1 cellular context compared by ENCODE assay signal in genomic region chr18:79951545-79952456, GRCh38.
TF ChIP-seq lines count a peak whose summit lies in the region.

Gene SLC66A2, minus strand, starts transcription at chr18:79951653. Its CDS starts 727 bp downstream, at chr18:79950926.

TF ChIP-seq in K562, 482 proteins besides CTCF, POLR2A, EP300 and RAD21 (continued from another document and continues in another):
- no peak for TF ChIP-seq CHCHD3 (CRISPR knock-in tag; IDR thresholded peaks at IDR 0.05)
- no peak for TF ChIP-seq GTF2B (IDR thresholded peaks at IDR 0.05; ENCODE audit: extremely low read depth, insufficient read length)
- no peak for TF ChIP-seq PHB2 (IDR thresholded peaks at IDR 0.05; ENCODE audit: low read depth)
- no peak for TF ChIP-seq FOS (IDR thresholded peaks at IDR 0.05; ENCODE audit: extremely low read depth, insufficient read length)
- no peak for TF ChIP-seq ELK1 (CRISPR knock-in tag; IDR thresholded peaks at IDR 0.05)
- TF ChIP-seq ZNF77 (CRISPR knock-in tag; IDR thresholded peaks at IDR 0.05): no peak
- no peak for TF ChIP-seq POLR2AphosphoS5 (IDR thresholded peaks at IDR 0.05; ENCODE audit: control insufficient read depth, insufficient read depth, low read depth, low read length)
- TF ChIP-seq CTCFL (IDR thresholded peaks at IDR 0.05; ENCODE audit: borderline replicate concordance, insufficient read depth, low read depth, low read length, poor library complexity, severe bottlenecking): no peak
- TF ChIP-seq TAF7 (tag; IDR thresholded peaks at IDR 0.05): no peak
- no peak for TF ChIP-seq CHAMP1 (IDR thresholded peaks at IDR 0.05)
- no peak for TF ChIP-seq BMI1 (IDR thresholded peaks at IDR 0.05; ENCODE audit: low read length)
- TF ChIP-seq DNMT1 (IDR thresholded peaks at IDR 0.05): no peak
- TF ChIP-seq NCOA1 (IDR thresholded peaks at IDR 0.05; ENCODE audit: low read depth): no peak
- no peak for TF ChIP-seq NBN (IDR thresholded peaks at IDR 0.05; ENCODE audit: low read depth)
- TF ChIP-seq ZNF76 (CRISPR knock-in tag; IDR thresholded peaks at IDR 0.05; ENCODE audit: borderline replicate concordance): no peak
- no peak for TF ChIP-seq E2F1 (CRISPR knock-in tag; IDR thresholded peaks at IDR 0.05)
- TF ChIP-seq TFE3 (CRISPR knock-in tag; IDR thresholded peaks at IDR 0.05): no peak
- TF ChIP-seq SMAD4 (CRISPR knock-in tag; conservative IDR thresholded peaks at IDR 0.05): 0 out of 2 replicates have a peak, but pooled peaks have one; percentile 23
- TF ChIP-seq MGA (IDR thresholded peaks at IDR 0.05): peak; percentile 47
- TF ChIP-seq ZNF347 (CRISPR knock-in tag; IDR thresholded peaks at IDR 0.05; ENCODE audit: low read depth): no peak
- TF ChIP-seq KAT2B (IDR thresholded peaks at IDR 0.05; ENCODE audit: low read depth, low read length): no peak
- no peak for TF ChIP-seq GATAD2B (IDR thresholded peaks at IDR 0.05; ENCODE audit: borderline replicate concordance)
